Comparison of ENCODE assay signal across 20 cellular contexts in genomic region chr1:169087876-169088275, GRCh38. TPM values are rescaled to one million over a fixed set of nuclear protein-coding genes. Genes with fewer than 3 reads are reported as not detected.
DNase-seq lines count a peak whose midpoint lies in the region; ATAC-seq, FAIRE-seq and TF ChIP-seq lines count a peak whose summit lies in the region.
"Had no signal": no experiment of that assay in that cellular context is flagged by ENCODE, and none has a peak within 500 bp of the region (broad histone marks: within the 10 kb centered on the region; RNA-seq: fewer than 3 reads in every experiment).

No MANE protein-coding gene starts in this region.

- no peak overlapping the region for H3K4me3 Mint-ChIP-seq in Caco-2 (ENCODE audit: unreplicated experiment)

- H3K9me3 ChIP-seq in Caco-2 (no peaks in the 10 kb centered on the region), K562 (replicated peaks; ENCODE audit: control insufficient read depth, insufficient read depth, low read depth, low read length) (no peaks in the 10 kb centered on the region), hepatocyte (ENCODE audit: low read depth) (no peaks in the 10 kb centered on the region), parathyroid adenoma (ENCODE audit: control insufficient read depth, low read length) (no peaks in the 10 kb centered on the region), psoas muscle (no peaks in the 10 kb centered on the region)

- H3K36me3 ChIP-seq in Caco-2 (ENCODE audit: control insufficient read depth, insufficient read depth, low read length) (no peaks in the 10 kb centered on the region), K562 (ENCODE audit: control insufficient read depth, insufficient read depth, low read length) (no peaks in the 10 kb centered on the region), hepatocyte (replicated peaks; ENCODE audit: insufficient read depth, low read depth) (no peaks in the 10 kb centered on the region), parathyroid adenoma (ENCODE audit: control insufficient read depth, insufficient read depth, low read length) (no peaks in the 10 kb centered on the region), psoas muscle (ENCODE audit: insufficient read depth in 1 of 2, low read depth in 1 of 2) (no peaks in the 10 kb centered on the region)

- no peak for FAIRE-seq in K562 (lab: Jason Lieb, UNC)
- FAIRE-seq: A204.1, H54 had no signal

- no peak overlapping the region for H3K9ac ChIP-seq in K562 (ENCODE audit: insufficient read depth in 1 of 2, low read depth in 2 of 2, low read length in 2 of 2)
- no peak overlapping the region for H3K9ac ChIP-seq in parathyroid adenoma

- no peaks in the 10 kb centered on the region for H3K9me3 Mint-ChIP-seq in Caco-2 (ENCODE audit: unreplicated experiment)

- H3K4me1 ChIP-seq in Caco-2 (peaks cover 15% of the 10 kb centered on the region), K562 (replicated peaks in 1 of 2; ENCODE audit: control insufficient read depth in 2 of 2, insufficient read depth in 2 of 2, low read length in 2 of 2) (no peaks in the 10 kb centered on the region), hepatocyte (ENCODE audit: insufficient read depth) (peaks cover 6% of the 10 kb centered on the region), parathyroid adenoma (peaks cover 8% of the 10 kb centered on the region), psoas muscle (no peaks in the 10 kb centered on the region)

- H3K9me1 ChIP-seq in K562 (ENCODE audit: control insufficient read depth, insufficient read depth, low read length), result no peaks in the 10 kb centered on the region

- 5% methylated on average over 4 of the region's 4 CpGs for WGBS in K562 (ENCODE audit: insufficient coverage, low coverage, missing lambda C conversion rate)
- WGBS in hepatocyte (ENCODE audit: low lambda C conversion rate, missing lambda C conversion rate), result 95% methylated on average over 4 of the region's 4 CpGs
- WGBS in psoas muscle, 3 donors, result 88 to 90% (median 89%) methylated on average over 4 of the region's 4 CpGs

- H3K9me2 ChIP-seq in hepatocyte (replicated peaks; ENCODE audit: insufficient read depth), result no peaks in the 10 kb centered on the region

- TF ChIP-seq CTCF in Caco-2 (IDR thresholded peaks at IDR 0.05; ENCODE audit: insufficient read depth in 1 of 2, low read depth in 1 of 2, low read length in 1 of 2, severe bottlenecking in 1 of 2, unreplicated experiment in 1 of 2) (no peak), K562 (IDR thresholded peaks at IDR 0.05 in 2 of 3, conservative IDR thresholded peaks at IDR 0.05 in 1 of 3; ENCODE audit: insufficient read depth in 2 of 3, low read depth in 1 of 3, low read length in 3 of 3) (no peak), hepatocyte (IDR thresholded peaks at IDR 0.05; ENCODE audit: poor library complexity) (no peak), parathyroid adenoma (IDR thresholded peaks at IDR 0.05) (no peak), psoas muscle (IDR thresholded peaks at IDR 0.05) (no peak)

- no peaks in the 10 kb centered on the region for H3K79me2 ChIP-seq in K562 (ENCODE audit: control insufficient read depth, insufficient read depth, low read length)
- no peaks in the 10 kb centered on the region for H3K79me2 ChIP-seq in hepatocyte
- no peaks in the 10 kb centered on the region for H3K79me2 ChIP-seq in parathyroid adenoma

- H3K27me3 Mint-ChIP-seq in Caco-2 (ENCODE audit: insufficient read depth, unreplicated experiment), result no peaks in the 10 kb centered on the region

- H2AFZ ChIP-seq in K562 (ENCODE audit: low read depth, low read length) (no peak overlapping the region), hepatocyte (no peak overlapping the region), parathyroid adenoma (peak overlapping the region; percentile 33)

- in situ Hi-C loops in K562 (cut with MboI), result no loop called here

- H3K4me1 Mint-ChIP-seq in Caco-2 (ENCODE audit: low read depth, unreplicated experiment), result peaks cover 15% of the 10 kb centered on the region

- H3K4me2 ChIP-seq in K562 (ENCODE audit: insufficient read depth, low read length), result no peak overlapping the region
- H3K4me2 ChIP-seq in hepatocyte, result no peak overlapping the region
- no peak overlapping the region for H3K4me2 ChIP-seq in parathyroid adenoma (ENCODE audit: low read length)

- H4K20me1 ChIP-seq in K562 (replicated peaks; ENCODE audit: control insufficient read depth, insufficient read depth, low read length) (no peaks in the 10 kb centered on the region), hepatocyte (ENCODE audit: insufficient read depth, poor library complexity, severe bottlenecking) (no peaks in the 10 kb centered on the region)

- TF ChIP-seq RAD21 in K562 (CRISPR knock-in tag; conservative IDR thresholded peaks at IDR 0.05 in 1 of 2, IDR thresholded peaks at IDR 0.05 in 1 of 2), result no peak

- H3K36me3 Mint-ChIP-seq in Caco-2 (ENCODE audit: insufficient read depth, unreplicated experiment), result peaks cover 8% of the 10 kb centered on the region

- H3K4me3 ChIP-seq in Caco-2 (ENCODE audit: low read depth, low read length) (no peak overlapping the region), K562 (no peak overlapping the region), hepatocyte (no peak overlapping the region), parathyroid adenoma (ENCODE audit: low read depth, low read length) (no peak overlapping the region), psoas muscle (no peak overlapping the region)

- BruUV-seq in Caco-2 (replicated peaks; lab: Mats Ljungman, UMichigan) (no TSS peak), K562 (replicated peaks; lab: Mats Ljungman, UMichigan) (no TSS peak)

- TF ChIP-seq EP300 in K562 (IDR thresholded peaks at IDR 0.05; ENCODE audit: low read length), result no peak

- ATAC-seq in K562 (no peak), HG02852 (IDR thresholded peaks at IDR 0.05; ENCODE audit: unreplicated experiment) (no peak), psoas muscle (no peak)

- CTCF ChIA-PET in Caco-2 (lab: Charles Lee) (no interaction called here), K562 (lab: Yijun Ruan, JAX; ENCODE audit: low intra/inter-chr PET ratio) (no interaction called here)

- H3K27ac Mint-ChIP-seq in Caco-2 (ENCODE audit: unreplicated experiment), result peak overlapping the region; percentile 65

- DNase-seq in Caco-2 (no peak), K562 (ENCODE audit: extremely low read depth in 1 of 4, low spot score in 3 of 4) (no peak), hepatocyte (ENCODE audit: low spot score) (no peak), cerebellar cortex (ENCODE audit: low spot score) (no peak), psoas muscle (no peak), ecto neural progenitor cell (ENCODE audit: low spot score) (no peak)
- DNase-seq: EL; GF-D8; KG1; NCI-H1436 treated with DMSO at 0.1 percent for 48 hours; NCI-H1930; NCI-H510A treated with DMSO at 0.1 percent for 48 hours; NK-92 treated with Interleukin-12 subunit alpha and Interleukin-12 subunit beta, amount 100 ng/mL, for 24 hours; SHP77 treated with DMSO at 0.1 percent for 48 hours had no signal

- POLR2A ChIA-PET in Caco-2 (lab: Charles Lee), result no interaction called here
- POLR2A ChIA-PET in K562 (lab: Yijun Ruan, JAX), result no interaction called here

- H3K27me3 ChIP-seq in Caco-2 (replicated peaks; ENCODE audit: control insufficient read depth, insufficient read depth, low read length) (no peaks in the 10 kb centered on the region), K562 (ENCODE audit: control insufficient read depth in 2 of 2, insufficient read depth in 2 of 2, low read length in 2 of 2) (peaks cover 11 to 16% of the 10 kb centered on the region in 2 experiments; a peak in 4 of 5 replicates), hepatocyte (no peaks in the 10 kb centered on the region), parathyroid adenoma (ENCODE audit: control insufficient read depth, insufficient read depth, low read length) (no peaks in the 10 kb centered on the region), psoas muscle (ENCODE audit: insufficient read depth in 3 of 3, low read length in 2 of 3) (no peaks in the 10 kb centered on the region)

- intact Hi-C loops in Caco-2 (cut with micrococcal nuclease; ENCODE audit: unreplicated experiment) (loop anchor here (2.0 kb wide), 1 partner anchor 13 kb away; no protein-coding TSS in a partner anchor), K562 (cut with micrococcal nuclease) (no loop called here), psoas muscle (cut with DNase I) (no loop called here)

- H3K27ac ChIP-seq in K562 (ENCODE audit: extremely low read depth, low read depth, low read length) (no peak overlapping the region), hepatocyte (peak overlapping the region; percentile 48), parathyroid adenoma (peak overlapping the region; percentile 75), psoas muscle (no peak overlapping the region)
- H3K27ac ChIP-seq: C4-2B, RWPE1 had no signal

- no peak for TF ChIP-seq POLR2A in K562 (conservative IDR thresholded peaks at IDR 0.05)

RNA-seq across cellular contexts. Expression of gene ATP1B1, which starts 18.6 kb away (rescaled TPM):
- total RNA-seq in Caco-2 (2022) (320 and 326 TPM in 2 replicates), K562 (2014; rRNA removed) (0.98 and 2.5 TPM in 2 replicates), K562 (2014; rRNA removed; fragmentation: Illumina TruSeq; extraction: Trizol) (1.6 and 1.8 TPM in 2 replicates), K562 (2015; rRNA removed; fragmentation: Illumina TruSeq; extraction: Trizol) (1.9 and 2.1 TPM in 2 replicates), K562 (2021) (3.0 TPM in 2 replicates), hepatocyte (362 and 379 TPM in 2 replicates), psoas muscle (1,000 to 10,000 TPM in 2 of 4 donors, 100 to 1,000 TPM in 2; 290 to 1,098 (median 779) TPM)
- total RNA-seq in K562 (2011; cell fraction: chromatin; rRNA removed; ENCODE audit: low replicate concordance), result 1.2 and 1.7 TPM in 2 replicates
- 1.3 and 2.3 TPM in 2 replicates for total RNA-seq in K562 (2011; cell fraction: nucleolus; rRNA removed)
- total RNA-seq in K562 (2011; cell fraction: nucleoplasm; rRNA removed), result 2.4 and 2.6 TPM in 2 replicates
- polyA plus RNA-seq in K562 (2011; rRNA removed) (1.5 and 1.7 TPM in 2 replicates), K562 (2014; fragmentation: Illumina TruSeq; extraction: Trizol) (1.5 and 1.6 TPM in 2 replicates), K562 (2014; fragmentation: Nextera tagmentation; extraction: Ambion mirVana) (1 to 10 TPM in 1 of 2 experiments, under 1 TPM in 1; 0.76 to 1.1 TPM), K562 (2014; rRNA removed) (1.9 and 2.4 TPM in 2 replicates), hepatocyte (123 and 128 TPM in 2 replicates), psoas muscle (100 to 1,000 TPM; 176 to 263 (median 228) TPM)
- 0.49 and 0.72 TPM in 2 replicates for polyA plus RNA-seq in K562 (2011; cell fraction: cytosol; rRNA removed)
- polyA plus RNA-seq in K562 (2011; cell fraction: nucleus; rRNA removed), result 0.43 and 0.45 TPM in 2 replicates
- 2.1 and 3.7 TPM in 2 replicates for polyA plus RNA-seq in K562 (2012)
- polyA minus RNA-seq in K562 (2011; rRNA and poly(A)+ RNA removed), result 2.3 and 2.8 TPM in 2 replicates
- polyA minus RNA-seq in K562 (2011; cell fraction: cytosol; rRNA and poly(A)+ RNA removed), result 2.3 and 3.0 TPM in 2 replicates
- 0.94 and 1.00 TPM in 2 replicates for polyA minus RNA-seq in K562 (2011; cell fraction: nucleus; rRNA and poly(A)+ RNA removed)

Comparison
In these comparisons a context has a peak if more than half of its experiments do, and no peak if none do; other contexts are left out.
1. H3K27ac ChIP-seq: peak in hepatocyte (single experiment) and parathyroid adenoma (single experiment); none in K562 (single experiment) and psoas muscle (single experiment).
2. RNA of gene ATP1B1, which starts 18.6 kb away (total RNA-seq): 290 to 1,098 TPM in psoas muscle, 362 to 379 TPM in hepatocyte and 320 to 326 TPM in Caco-2; 0.98 to 3.0 TPM in K562; every median in the first group is over 10 times any median in the second.